ENCODE assay signal across 24 cellular contexts in genomic region chr1:216925962-216926361, GRCh38.
"Had no signal": no experiment of that assay in that cellular context is flagged by ENCODE, and none has a peak within 500 bp of the region (broad histone marks: within the 10 kb centered on the region; RNA-seq: fewer than 3 reads in every experiment).

No MANE protein-coding gene starts in this region.

- H3K27me3 ChIP-seq: neutrophil, right lobe of liver, stomach, testis, thyroid gland, transverse colon, upper lobe of left lung, vagina had no signal

- H3K4me1 ChIP-seq: lower lobe of right lung, psoas muscle, right lobe of liver, stomach, testis, thyroid gland, transverse colon, upper lobe of left lung, vagina had no signal

- H3K4me3 ChIP-seq: lower lobe of right lung, mucosa of descending colon, psoas muscle, right lobe of liver, smooth muscle cell, stomach, testis, thyroid gland, transverse colon, upper lobe of left lung, vagina had no signal

- H3K9ac ChIP-seq: parathyroid adenoma had no signal

- H2AFZ ChIP-seq: parathyroid adenoma had no signal

- H3K36me3 ChIP-seq: lower lobe of right lung, neutrophil, right lobe of liver, stomach, thyroid gland, transverse colon, upper lobe of left lung, vagina had no signal

- H3K27ac ChIP-seq: lower lobe of right lung, neutrophil, parathyroid adenoma, psoas muscle, right lobe of liver, stomach, testis, thyroid gland, transverse colon, upper lobe of left lung, vagina had no signal

- ATAC-seq: left ventricle myocardium superior; lower lobe of right lung; mucosa of descending colon; naive thymus-derived CD4-positive, alpha-beta T cell; natural killer cell treated with Interleukin-12 subunit alpha and Interleukin-12 subunit beta and Interleukin-15 and Interleukin-18, amount 100 ng/mL, for 72 hours; right lobe of liver; stimulated activated naive B cell treated with anti-CD40 and anti-IgM and Interleukin-4, amounts not matched to agents 10 μg/mL and 1 μg/mL and 100 μg/mL, for 72 hours; stimulated activated naive CD8-positive, alpha-beta T cell treated with anti-CD3 and anti-CD28 coated beads, Interleukin-15, Interleukin-2, amounts not matched to agents 100 U/mL and 50 U/mL, for 24 hours had no signal

- H3K4me2 ChIP-seq: smooth muscle cell had no signal

- H3K9me3 ChIP-seq: lower lobe of right lung, mucosa of descending colon, neutrophil, psoas muscle, right lobe of liver, stomach, testis, thyroid gland, transverse colon, upper lobe of left lung, vagina had no signal

- DNase-seq: hippocampal formation; left ventricle myocardium superior; lower lobe of right lung; mammary epithelial cell; mesenchymal stem cell; mucosa of descending colon; naive thymus-derived CD4-positive, alpha-beta T cell; occipital lobe; psoas muscle; right lobe of liver; stimulated activated CD4-positive, alpha-beta T cell treated with anti-CD3 and anti-CD28 coated beads, Interleukin-1b, Interleukin-23, amount 100 ng/mL, for 48 hours; stimulated activated CD4-positive, alpha-beta T cell treated with anti-CD3 and anti-CD28 coated beads, Interleukin-2, amount 100 ng/mL, for 48 hours; stimulated activated naive B cell treated with anti-CD40 and anti-IgM and Interleukin-4, amounts not matched to agents 10 μg/mL and 1 μg/mL and 100 μg/mL, for 72 hours; stimulated activated naive CD8-positive, alpha-beta T cell treated with anti-CD3 and anti-CD28 coated beads, Interleukin-15, Interleukin-2, amounts not matched to agents 100 U/mL and 50 U/mL, for 24 hours; stomach; testis; thyroid gland; transverse colon; upper lobe of left lung had no signal
